In the genomic region with DNA sequence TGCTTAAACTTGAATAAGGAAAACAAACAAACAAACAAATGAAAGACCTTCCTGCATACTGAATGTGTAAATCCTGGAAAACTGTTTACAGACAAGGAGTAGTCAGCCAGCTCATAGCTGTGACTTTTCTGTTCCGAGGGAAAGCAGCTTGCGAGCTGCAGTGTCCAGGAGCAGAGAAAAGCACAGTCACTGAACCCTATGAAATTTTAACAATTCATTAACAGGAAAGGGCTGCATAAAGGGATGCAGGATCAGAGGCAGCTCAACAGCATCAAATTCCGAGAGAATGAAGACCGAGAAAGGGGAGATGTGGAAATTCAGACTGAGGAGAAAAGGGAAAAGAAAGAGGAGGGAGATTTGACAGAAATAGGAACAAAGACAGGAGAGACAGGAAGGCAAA, we compare ENCODE assay signal across 15 cellular contexts.
DNase-seq lines count a peak whose midpoint lies in the region; ATAC-seq and TF ChIP-seq lines count a peak whose summit lies in the region.
"Had no signal": no experiment of that assay in that cellular context is flagged by ENCODE, and none has a peak within 500 bp of the region (broad histone marks: within the 10 kb centered on the region; RNA-seq: fewer than 3 reads in every experiment).

No MANE protein-coding gene starts in this region.

- TF ChIP-seq CTCF in WTC11 (IDR thresholded peaks at IDR 0.05) (no peak), type B pancreatic cell (conservative IDR thresholded peaks at IDR 0.05) (no peak), RWPE1 (conservative IDR thresholded peaks at IDR 0.05; ENCODE audit: low read depth) (no peak)

- H3K9me3 Mint-ChIP-seq in WTC11 (peaks cover 4% of the 10 kb centered on the region; the same call in 1 of the 2 replicates), type B pancreatic cell (no peaks in the 10 kb centered on the region)
- no peaks in the 10 kb centered on the region for H3K9me3 Mint-ChIP-seq in activated naive CD4-positive, alpha-beta T cell treated with anti-CD3 and anti-CD28 coated beads, Interleukin-2, amount 10 ng/mL, durations not matched to agents 7 days and 5 days
- H3K9me3 Mint-ChIP-seq: activated CD4-positive, alpha-beta T cell treated with anti-CD3 and anti-CD28 coated beads, Interleukin-2, amount 10 ng/mL, durations not matched to agents 24 days and 14 days; activated naive CD8-positive, alpha-beta T cell treated with anti-CD3 and anti-CD28 coated beads, Interleukin-2, amount 10 ng/mL, durations not matched to agents 7 days and 5 days; CD4-positive, alpha-beta T cell had no signal

- peak overlapping the region; percentile 42 for H3K4me3 Mint-ChIP-seq in WTC11
- H3K4me3 Mint-ChIP-seq in type B pancreatic cell = peak overlapping the region; percentile 18
- no peak overlapping the region for H3K4me3 Mint-ChIP-seq in activated naive CD4-positive, alpha-beta T cell treated with anti-CD3 and anti-CD28 coated beads, Interleukin-2, amount 10 ng/mL, durations not matched to agents 7 days and 5 days
- H3K4me3 Mint-ChIP-seq: activated CD4-positive, alpha-beta T cell treated with anti-CD3 and anti-CD28 coated beads, Interleukin-2, amount 10 ng/mL, durations not matched to agents 24 days and 14 days; activated naive CD8-positive, alpha-beta T cell treated with anti-CD3 and anti-CD28 coated beads, Interleukin-2, amount 10 ng/mL, durations not matched to agents 7 days and 5 days; CD4-positive, alpha-beta T cell had no signal

- peak overlapping the region; percentile 76 for H3K27ac Mint-ChIP-seq in WTC11
- no peak overlapping the region for H3K27ac Mint-ChIP-seq in type B pancreatic cell
- no peak overlapping the region for H3K27ac Mint-ChIP-seq in activated naive CD4-positive, alpha-beta T cell treated with anti-CD3 and anti-CD28 coated beads, Interleukin-2, amount 10 ng/mL, durations not matched to agents 7 days and 5 days
- H3K27ac Mint-ChIP-seq: activated CD4-positive, alpha-beta T cell treated with anti-CD3 and anti-CD28 coated beads, Interleukin-2, amount 10 ng/mL, durations not matched to agents 24 days and 14 days; activated naive CD8-positive, alpha-beta T cell treated with anti-CD3 and anti-CD28 coated beads, Interleukin-2, amount 10 ng/mL, durations not matched to agents 7 days and 5 days; CD4-positive, alpha-beta T cell had no signal

- peak; percentile 13 for ATAC-seq in WTC11

- no peak overlapping the region for H3K27ac ChIP-seq in RWPE1
- H3K27ac ChIP-seq: prostate gland had no signal

- POLR2A ChIA-PET in WTC11 (lab: Charles Lee) (interaction anchor here (0.7 kb wide), 1 partner anchor 208 kb away, joined by 3 read pairs; no protein-coding TSS in a partner anchor), RWPE1 (lab: Yijun Ruan, JAX; ENCODE audit: low non-redundant PET) (no interaction called here)

- CTCF ChIA-PET in WTC11 (lab: Charles Lee) = no interaction called here
- CTCF ChIA-PET in RWPE1 (lab: Yijun Ruan, JAX) = no interaction called here
- CTCF ChIA-PET in activated naive CD4-positive, alpha-beta T cell treated with anti-CD3 and anti-CD28 coated beads, Interleukin-2, amount 10 ng/mL, durations not matched to agents 7 days and 5 days (lab: Charles Lee) = no interaction called here

- DNase-seq in SHP77 (lab: John Stamatoyannopoulos, UW) (peak; percentile 6 to 27), SHP77 treated with DMSO at 0.1 percent for 48 hours (lab: John Stamatoyannopoulos, UW) (no peak), WTC11 (ENCODE audit: low spot score) (no peak), left kidney (ENCODE audit: low read depth, low spot score) (peak; percentile 29), type B pancreatic cell (ENCODE audit: extremely low spot score, unreplicated experiment) (no peak), EL (no peak), RWPE1 (ENCODE audit: low spot score) (no peak)
- no peak for DNase-seq in activated naive CD4-positive, alpha-beta T cell treated with anti-CD3 and anti-CD28 coated beads, Interleukin-2, amount 10 ng/mL, durations not matched to agents 7 days and 5 days
- DNase-seq: CD4-positive, alpha-beta T cell; NCI-H187 treated with DMSO at 0.1 percent for 48 hours; SIG-M5; T-helper 9 cell had no signal

- H3K27me3 Mint-ChIP-seq in WTC11 (ENCODE audit: low read depth) (no peaks in the 10 kb centered on the region), type B pancreatic cell (no peaks in the 10 kb centered on the region)
- H3K27me3 Mint-ChIP-seq in activated naive CD4-positive, alpha-beta T cell treated with anti-CD3 and anti-CD28 coated beads, Interleukin-2, amount 10 ng/mL, durations not matched to agents 7 days and 5 days = no peaks in the 10 kb centered on the region
- H3K27me3 Mint-ChIP-seq: activated CD4-positive, alpha-beta T cell treated with anti-CD3 and anti-CD28 coated beads, Interleukin-2, amount 10 ng/mL, durations not matched to agents 24 days and 14 days; activated naive CD8-positive, alpha-beta T cell treated with anti-CD3 and anti-CD28 coated beads, Interleukin-2, amount 10 ng/mL, durations not matched to agents 7 days and 5 days; CD4-positive, alpha-beta T cell had no signal

- H3K4me1 Mint-ChIP-seq in WTC11 (peaks cover 40% of the 10 kb centered on the region), type B pancreatic cell (ENCODE audit: unreplicated experiment) (peaks cover 13% of the 10 kb centered on the region)
- no peaks in the 10 kb centered on the region for H3K4me1 Mint-ChIP-seq in activated naive CD4-positive, alpha-beta T cell treated with anti-CD3 and anti-CD28 coated beads, Interleukin-2, amount 10 ng/mL, durations not matched to agents 7 days and 5 days
- H3K4me1 Mint-ChIP-seq: activated CD4-positive, alpha-beta T cell treated with anti-CD3 and anti-CD28 coated beads, Interleukin-2, amount 10 ng/mL, durations not matched to agents 24 days and 14 days; activated naive CD8-positive, alpha-beta T cell treated with anti-CD3 and anti-CD28 coated beads, Interleukin-2, amount 10 ng/mL, durations not matched to agents 7 days and 5 days had no signal

- H3K36me3 Mint-ChIP-seq in WTC11 (no peaks in the 10 kb centered on the region; the same call in 1 of the 2 replicates), type B pancreatic cell (no peaks in the 10 kb centered on the region)
- no peaks in the 10 kb centered on the region for H3K36me3 Mint-ChIP-seq in activated naive CD4-positive, alpha-beta T cell treated with anti-CD3 and anti-CD28 coated beads, Interleukin-2, amount 10 ng/mL, durations not matched to agents 7 days and 5 days
- H3K36me3 Mint-ChIP-seq: activated naive CD8-positive, alpha-beta T cell treated with anti-CD3 and anti-CD28 coated beads, Interleukin-2, amount 10 ng/mL, durations not matched to agents 7 days and 5 days had no signal

TF ChIP-seq in WTC11, 78 proteins besides CTCF, POLR2A, EP300 and RAD21:
- TF ChIP-seq ELF4 (CRISPR knock-in tag; IDR thresholded peaks at IDR 0.05; ENCODE audit: low read depth) = no peak
- TF ChIP-seq, protein P1, sequence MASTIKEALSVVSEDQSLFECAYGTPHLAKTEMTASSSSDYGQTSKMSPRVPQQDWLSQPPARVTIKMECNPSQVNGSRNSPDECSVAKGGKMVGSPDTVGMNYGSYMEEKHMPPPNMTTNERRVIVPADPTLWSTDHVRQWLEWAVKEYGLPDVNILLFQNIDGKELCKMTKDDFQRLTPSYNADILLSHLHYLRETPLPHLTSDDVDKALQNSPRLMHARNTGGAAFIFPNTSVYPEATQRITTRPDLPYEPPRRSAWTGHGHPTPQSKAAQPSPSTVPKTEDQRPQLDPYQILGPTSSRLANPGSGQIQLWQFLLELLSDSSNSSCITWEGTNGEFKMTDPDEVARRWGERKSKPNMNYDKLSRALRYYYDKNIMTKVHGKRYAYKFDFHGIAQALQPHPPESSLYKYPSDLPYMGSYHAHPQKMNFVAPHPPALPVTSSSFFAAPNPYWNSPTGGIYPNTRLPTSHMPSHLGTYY (CRISPR knock-in tag; IDR thresholded peaks at IDR 0.05) = no peak
TF ChIP-seq in WTC11: peak in this region for 0.

Comparison
In these comparisons a context has a peak if more than half of its experiments do, and no peak if none do; other contexts are left out.
1. DNase-seq: peak in SHP77 (2 of 2) and left kidney (single experiment); none in SHP77 treated with DMSO at 0.1 percent for 48 hours (single experiment), WTC11 (single experiment), type B pancreatic cell (single experiment), EL (single experiment), RWPE1 (single experiment) and activated naive CD4-positive, alpha-beta T cell treated with anti-CD3 and anti-CD28 coated beads, Interleukin-2, amount 10 ng/mL, durations not matched to agents 7 days and 5 days (single experiment).